In genomic region chr2:104862061-104862941, GRCh38 we compare ENCODE assay signal across 12 cellular contexts. TPM values are rescaled to one million over a fixed set of nuclear protein-coding genes. Genes with fewer than 3 reads are reported as not detected.
A peak's percentile ranks its signal among the peaks of the same experiment; 100 is the strongest.
DNase-seq lines count a peak whose midpoint lies in the region; ATAC-seq and TF ChIP-seq lines count a peak whose summit lies in the region.
"Had no signal": no experiment of that assay in that cellular context is flagged by ENCODE, and none has a peak within 500 bp of the region (broad histone marks: within the 10 kb centered on the region; RNA-seq: fewer than 3 reads in every experiment).

No MANE protein-coding gene starts in this region.

- peaks cover 94% of the 10 kb centered on the region for H3K27me3 Mint-ChIP-seq in CD4-positive, alpha-beta T cell
- H3K27me3 Mint-ChIP-seq in neural crest cell (ENCODE audit: low read depth) = peaks cover 97% of the 10 kb centered on the region

- H3K4me3 ChIP-seq in HUES64 (ENCODE audit: low read length) (peak overlapping the region; percentile 55), dorsolateral prefrontal cortex (peak overlapping the region; percentile 47 to 87 (median 65))

- no peaks in the 10 kb centered on the region for H3K36me3 Mint-ChIP-seq in CD4-positive, alpha-beta T cell (ENCODE audit: low read depth)
- H3K36me3 Mint-ChIP-seq in neural crest cell (ENCODE audit: low read depth) = peaks cover 17% of the 10 kb centered on the region

- peaks cover 33% of the 10 kb centered on the region for H3K4me1 ChIP-seq in HUES64 (ENCODE audit: insufficient read depth, low read length)

- H3K27ac Mint-ChIP-seq in CD4-positive, alpha-beta T cell = no peak overlapping the region
- peak overlapping the region; percentile 97 for H3K27ac Mint-ChIP-seq in neural crest cell (ENCODE audit: unreplicated experiment)

- H3K4me3 Mint-ChIP-seq in CD4-positive, alpha-beta T cell = peak overlapping the region; percentile 7
- H3K4me3 Mint-ChIP-seq in neural crest cell = peak overlapping the region; percentile 86

- under 1% methylated on average over 60 of the region's 60 CpGs for WGBS in HUES64

- no peak for TF ChIP-seq CTCF in CD4-positive, alpha-beta T cell (IDR thresholded peaks at IDR 0.05)
- peak in 3 of 56 donors; percentile 5 to 10 (median 5) for TF ChIP-seq CTCF in dorsolateral prefrontal cortex (IDR thresholded peaks at IDR 0.05 in 54 of 56, conservative IDR thresholded peaks at IDR 0.05 in 2 of 56; ENCODE audit: low read depth in 1 of 56, partially characterized antibody in 56 of 56)
- TF ChIP-seq CTCF in neural crest cell (conservative IDR thresholded peaks at IDR 0.05) = no peak

- POLR2A ChIA-PET in CD4-positive, alpha-beta T cell (lab: Charles Lee) = no interaction called here

- CTCF ChIA-PET in CD4-positive, alpha-beta T cell (lab: Charles Lee) = no interaction called here

- no peak for DNase-seq in CD4-positive, alpha-beta T cell
- DNase-seq in dorsolateral prefrontal cortex (peak in 6 of 10 donors; percentile 63 to 71 (median 68)), neural crest cell (ENCODE audit: low read depth, low spot score) (peak; percentile 40), UCSD-AML1 (lab: John Stamatoyannopoulos, UW; ENCODE audit: unreplicated experiment) (no peak), T-helper 9 cell (no peak)
- DNase-seq: activated T-cell treated with anti-CD3 and anti-CD28 coated beads, Interleukin-2, amount 50 U/mL, for 1 hour; GOT3; heart right ventricle had no signal

- H3K27me3 ChIP-seq in CD4-positive, alpha-beta T cell (ENCODE audit: control insufficient read depth, insufficient read depth, low read length) = peaks cover 96% of the 10 kb centered on the region
- H3K27me3 ChIP-seq in HUES64 (ENCODE audit: insufficient read depth, low read length) (peaks cover 100% of the 10 kb centered on the region), dorsolateral prefrontal cortex (peaks cover 0 to 27% (median 0%) of the 10 kb centered on the region in 45 donors)

- H3K9me3 ChIP-seq in CD4-positive, alpha-beta T cell (ENCODE audit: control insufficient read depth, low read length) = peaks cover 12% of the 10 kb centered on the region
- no peaks in the 10 kb centered on the region for H3K9me3 ChIP-seq in HUES64 (ENCODE audit: insufficient read depth, low read depth, low read length)
- H3K9me3 ChIP-seq: heart right ventricle had no signal

- H3K9ac ChIP-seq in HUES64 (ENCODE audit: low read depth, low read length) = no peak overlapping the region
- H3K9ac ChIP-seq: KMS-11 had no signal

- H3K9me3 Mint-ChIP-seq in CD4-positive, alpha-beta T cell = peaks cover 2% of the 10 kb centered on the region
- no peaks in the 10 kb centered on the region for H3K9me3 Mint-ChIP-seq in neural crest cell

- no peaks in the 10 kb centered on the region for H3K36me3 ChIP-seq in HUES64 (ENCODE audit: insufficient read depth, low read length)
- H3K36me3 ChIP-seq: heart right ventricle had no signal

- intact Hi-C loops in CD4-positive, alpha-beta T cell (cut with DNase I, micrococcal nuclease) = no loop called here
- intact Hi-C loops in dorsolateral prefrontal cortex (cut with DNase I) = loop anchor here in 1 of 2 donors (5.0 kb wide), 1 partner anchor 1565 kb away; no protein-coding TSS in a partner anchor

- H3K27ac ChIP-seq in CD4-positive, alpha-beta T cell (ENCODE audit: low read depth, low read length) = no peak overlapping the region
- H3K27ac ChIP-seq in HUES64 (ENCODE audit: low read depth, low read length) = no peak overlapping the region
- peak overlapping the region; percentile 77 to 99 (median 96) for H3K27ac ChIP-seq in dorsolateral prefrontal cortex
- H3K27ac ChIP-seq: heart right ventricle, KMS-11 had no signal

- ATAC-seq in CD4-positive, alpha-beta T cell (ENCODE audit: poor library complexity) = no peak
- ATAC-seq in GM19455 (IDR thresholded peaks at IDR 0.05; ENCODE audit: unreplicated experiment) (no peak), HG03460 (IDR thresholded peaks at IDR 0.05; ENCODE audit: unreplicated experiment) (no peak)

- peaks cover 9% of the 10 kb centered on the region for H3K4me1 Mint-ChIP-seq in CD4-positive, alpha-beta T cell (ENCODE audit: low read depth)
- H3K4me1 Mint-ChIP-seq in neural crest cell = peaks cover 67% of the 10 kb centered on the region

RNA-seq across cellular contexts. Expression of gene POU3F3, which starts 8.4 kb away (rescaled TPM):
- not detected for total RNA-seq in CD4-positive, alpha-beta T cell
- polyA plus RNA-seq in HUES64 (2013, experiment 1 of 2) = 2.5 TPM
- polyA plus RNA-seq in HUES64 (2013, experiment 2 of 2) = 7.8 TPM
- total RNA-seq in dorsolateral prefrontal cortex (100 to 1,000 TPM in 4 of 120 experiments, 10 to 100 TPM in 116; 43.0 to 120 (median 66.2) TPM), neural crest cell (26.7 and 27.1 TPM in 2 replicates)

Comparison
In these comparisons a context has a peak if more than half of its experiments do, and no peak if none do; other contexts are left out.
1. DNase-seq: peak in dorsolateral prefrontal cortex (6 of 10) and neural crest cell (single experiment); none in CD4-positive, alpha-beta T cell (0 of 10), UCSD-AML1 (single experiment) and T-helper 9 cell (single experiment).
2. H3K27ac ChIP-seq: peak in dorsolateral prefrontal cortex (59 of 59); none in CD4-positive, alpha-beta T cell (single experiment) and HUES64 (single experiment).
3. RNA of gene POU3F3, which starts 8.4 kb away (total RNA-seq): 43.0 to 120 TPM in dorsolateral prefrontal cortex and 26.7 to 27.1 TPM in neural crest cell; not detected in CD4-positive, alpha-beta T cell; every median in the first group is over 10 times any median in the second.